ENCODE assay signal across 19 cellular contexts in the genomic region with DNA sequence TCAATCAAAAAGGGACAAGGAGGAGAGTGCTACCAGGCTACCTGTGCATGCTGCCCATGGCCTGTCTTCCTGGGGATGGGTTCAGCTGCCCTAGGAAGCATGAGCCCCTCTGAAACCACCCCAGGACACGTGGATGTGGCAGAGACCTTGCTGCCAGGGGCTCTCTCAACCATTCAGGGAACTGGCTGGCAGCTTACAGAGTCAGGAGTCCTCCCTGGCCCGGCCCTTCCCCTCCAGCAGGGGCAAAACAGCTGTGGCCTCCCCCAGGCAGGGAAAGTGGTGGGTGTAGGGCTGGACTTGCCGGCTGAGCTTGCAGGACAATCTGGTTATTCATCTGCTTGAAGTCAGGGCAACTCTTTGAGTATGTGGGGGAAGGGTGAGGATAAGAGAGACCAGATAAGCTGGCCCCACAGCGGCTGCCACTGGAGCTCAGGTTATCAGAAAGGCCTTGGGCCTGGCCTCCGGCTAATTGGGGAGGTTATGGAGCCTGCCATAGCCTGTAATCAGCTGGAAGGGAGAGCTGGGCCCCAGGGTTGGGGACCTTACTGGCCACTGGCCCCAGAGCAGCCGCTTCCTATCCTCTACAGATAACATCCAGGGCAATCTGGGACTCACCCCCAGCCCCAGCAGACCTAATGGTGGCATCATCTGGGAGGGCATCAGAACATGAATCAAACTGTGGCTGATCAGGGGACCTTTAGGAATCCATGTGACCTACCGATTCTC. TPM values are rescaled to one million over a fixed set of nuclear protein-coding genes. Genes with fewer than 3 reads are reported as not detected.
DNase-seq lines count a peak whose midpoint lies in the region; ATAC-seq and TF ChIP-seq lines count a peak whose summit lies in the region.
"Had no signal": no experiment of that assay in that cellular context is flagged by ENCODE, and none has a peak within 500 bp of the region (broad histone marks: within the 10 kb centered on the region; RNA-seq: fewer than 3 reads in every experiment).

No MANE protein-coding gene starts in this region.

- no peak overlapping the region for H3K4me3 Mint-ChIP-seq in natural killer cell treated with Interleukin-12 subunit alpha and Interleukin-12 subunit beta and Interleukin-15 and Interleukin-18, amount 100 ng/mL, for 72 hours
- H3K4me3 Mint-ChIP-seq in natural killer cell, result no peak overlapping the region
- no peak overlapping the region for H3K4me3 Mint-ChIP-seq in T-cell
- H3K4me3 Mint-ChIP-seq: activated naive CD8-positive, alpha-beta T cell treated with anti-CD3 and anti-CD28 coated beads for 36 hours; T-helper 1 cell treated with Interleukin-12 subunit alpha and Interleukin-12 subunit beta and Interleukin-4 antibody, amounts not matched to agents 30 μg/mL and 1 μg/mL, for 36 hours had no signal

- H3K4me3 ChIP-seq in lower lobe of right lung (no peak overlapping the region), gastroesophageal sphincter (no peak overlapping the region)
- H3K4me3 ChIP-seq: lung had no signal

- peaks cover 10 to 17% of the 10 kb centered on the region in 2 donors for H3K4me1 Mint-ChIP-seq in natural killer cell treated with Interleukin-12 subunit alpha and Interleukin-12 subunit beta and Interleukin-15 and Interleukin-18, amount 100 ng/mL, for 72 hours (ENCODE audit: low read depth in 2 of 2)
- H3K4me1 Mint-ChIP-seq in natural killer cell (peaks cover 5 to 11% of the 10 kb centered on the region in 2 donors), T-cell (peaks cover 19 to 22% (median 21%) of the 10 kb centered on the region in 3 donors)

- POLR2A ChIA-PET in T-cell (lab: Charles Lee), result no interaction called here

- TF ChIP-seq EP300 in gastroesophageal sphincter (IDR thresholded peaks at IDR 0.05), result no peak

- no peak for ATAC-seq in natural killer cell treated with Interleukin-12 subunit alpha and Interleukin-12 subunit beta and Interleukin-15 and Interleukin-18, amount 100 ng/mL, for 72 hours
- ATAC-seq in natural killer cell (no peak), lower lobe of right lung (no peak), HG02852 (IDR thresholded peaks at IDR 0.05; ENCODE audit: unreplicated experiment) (no peak), T-cell (replicated peaks in 1 of 4) (no peak), gastroesophageal sphincter (no peak)

- H3K27me3 ChIP-seq in lower lobe of right lung (ENCODE audit: low read depth) (peaks cover 37% of the 10 kb centered on the region), gastroesophageal sphincter (peaks cover 40% of the 10 kb centered on the region)

- no peak for TF ChIP-seq POLR2A in gastroesophageal sphincter (IDR thresholded peaks at IDR 0.05)

- no peak overlapping the region for H3K27ac Mint-ChIP-seq in natural killer cell treated with Interleukin-12 subunit alpha and Interleukin-12 subunit beta and Interleukin-15 and Interleukin-18, amount 100 ng/mL, for 72 hours
- no peak overlapping the region for H3K27ac Mint-ChIP-seq in natural killer cell
- H3K27ac Mint-ChIP-seq in T-cell, result no peak overlapping the region
- H3K27ac Mint-ChIP-seq: activated naive CD8-positive, alpha-beta T cell treated with anti-CD3 and anti-CD28 coated beads for 36 hours; T-helper 1 cell treated with Interleukin-12 subunit alpha and Interleukin-12 subunit beta and Interleukin-4 antibody, amounts not matched to agents 30 μg/mL and 1 μg/mL, for 36 hours had no signal

- H3K36me3 Mint-ChIP-seq in natural killer cell treated with Interleukin-12 subunit alpha and Interleukin-12 subunit beta and Interleukin-15 and Interleukin-18, amount 100 ng/mL, for 72 hours, result no peaks in the 10 kb centered on the region
- no peaks in the 10 kb centered on the region for H3K36me3 Mint-ChIP-seq in natural killer cell
- peaks cover 9% of the 10 kb centered on the region for H3K36me3 Mint-ChIP-seq in T-cell
- H3K36me3 Mint-ChIP-seq: activated naive CD8-positive, alpha-beta T cell treated with anti-CD3 and anti-CD28 coated beads for 36 hours had no signal

- H3K4me1 ChIP-seq in lower lobe of right lung (peaks cover 33% of the 10 kb centered on the region), gastroesophageal sphincter (peaks cover 0 to 62% (median 17%) of the 10 kb centered on the region in 3 donors)

- H3K9me3 Mint-ChIP-seq in natural killer cell treated with Interleukin-12 subunit alpha and Interleukin-12 subunit beta and Interleukin-15 and Interleukin-18, amount 100 ng/mL, for 72 hours, result no peaks in the 10 kb centered on the region
- H3K9me3 Mint-ChIP-seq in natural killer cell, result no peaks in the 10 kb centered on the region
- H3K9me3 Mint-ChIP-seq in T-cell, result no peaks in the 10 kb centered on the region
- H3K9me3 Mint-ChIP-seq: activated naive CD8-positive, alpha-beta T cell treated with anti-CD3 and anti-CD28 coated beads for 36 hours; T-helper 1 cell treated with Interleukin-12 subunit alpha and Interleukin-12 subunit beta and Interleukin-4 antibody, amounts not matched to agents 30 μg/mL and 1 μg/mL, for 36 hours had no signal

- no peak for TF ChIP-seq CTCF in natural killer cell (IDR thresholded peaks at IDR 0.05)
- no peak for TF ChIP-seq CTCF in lower lobe of right lung (IDR thresholded peaks at IDR 0.05)
- no peak for TF ChIP-seq CTCF in gastroesophageal sphincter (IDR thresholded peaks at IDR 0.05)

- intact Hi-C loops in natural killer cell (cut with micrococcal nuclease), result loop anchor here (5.0 kb wide), 1 partner anchor 672 kb away; no protein-coding TSS in a partner anchor
- intact Hi-C loops in lower lobe of right lung (cut with DNase I), result no loop called here

- CTCF ChIA-PET in T-cell (lab: Charles Lee), result no interaction called here

- 100% methylated on average over 2 of the region's 7 CpGs; no CpG with 5 or more reads in 1 of the 2 donors for WGBS in gastroesophageal sphincter (ENCODE audit: low coverage in 1 of 2), 2 donors

- no peaks in the 10 kb centered on the region for H3K9me3 ChIP-seq in lower lobe of right lung
- H3K9me3 ChIP-seq in gastroesophageal sphincter, result no peaks in the 10 kb centered on the region

- peak; percentile 20 for DNase-seq in natural killer cell treated with Interleukin-12 subunit alpha and Interleukin-12 subunit beta and Interleukin-15 and Interleukin-18, amount 100 ng/mL, for 72 hours (ENCODE audit: low spot score)
- DNase-seq in natural killer cell (no peak), amniotic epithelial cell (ENCODE audit: low read depth) (peak; percentile 88), lower lobe of right lung (peak; percentile 38), glomerular visceral epithelial cell (ENCODE audit: extremely low spot score) (no peak), T-cell (no peak)
- DNase-seq: activated naive CD8-positive, alpha-beta T cell treated with anti-CD3 and anti-CD28 coated beads for 36 hours; cortex of kidney; GDM1; NCI-H1092 treated with DMSO at 0.1 percent for 48 hours; NCI-H510A treated with DMSO at 0.1 percent for 48 hours had no signal

- H3K27ac ChIP-seq in lower lobe of right lung (peak overlapping the region; percentile 89), gastroesophageal sphincter (peak overlapping the region in 2 of 4 donors; percentile 92 to 93)

- peaks cover 14 to 21% of the 10 kb centered on the region in 2 donors for H3K27me3 Mint-ChIP-seq in natural killer cell treated with Interleukin-12 subunit alpha and Interleukin-12 subunit beta and Interleukin-15 and Interleukin-18, amount 100 ng/mL, for 72 hours
- H3K27me3 Mint-ChIP-seq in natural killer cell (ENCODE audit: low read depth in 2 of 2), result peaks cover 18 to 19% of the 10 kb centered on the region in 2 donors
- H3K27me3 Mint-ChIP-seq in T-cell, result peaks cover 17 to 37% of the 10 kb centered on the region in 2 donors

- H3K36me3 ChIP-seq in lower lobe of right lung, result no peaks in the 10 kb centered on the region
- H3K36me3 ChIP-seq in gastroesophageal sphincter, result peaks cover 0 to 9% of the 10 kb centered on the region in 2 donors

RNA-seq across cellular contexts. Expression of a gene that starts 5.6 kb away (rescaled TPM):
- under 1 TPM in 1 of 2 donors, not detected in 1; 0.08 TPM for total RNA-seq in natural killer cell treated with Interleukin-12 subunit alpha and Interleukin-12 subunit beta and Interleukin-15 and Interleukin-18, amount 100 ng/mL, for 72 hours
- total RNA-seq in natural killer cell, result under 1 TPM in 2 of 3 donors, not detected in 1; 0.09 to 0.23 TPM
- total RNA-seq in lower lobe of right lung, result 83.3 TPM
- total RNA-seq in T-cell, result under 1 TPM in 3 of 5 donors, not detected in 2; 0.26 to 0.82 (median 0.32) TPM
- total RNA-seq in gastroesophageal sphincter, result 10 to 100 TPM; 19.0 to 33.6 (median 22.8) TPM
- total RNA-seq: activated CD8-positive, alpha-beta memory T cell treated with anti-CD3 and anti-CD28 coated beads for 36 hours; activated naive CD8-positive, alpha-beta T cell treated with anti-CD3 and anti-CD28 coated beads for 36 hours; pulmonary artery endothelial cell had no signal

RNA-seq across cellular contexts. Expression of a gene that starts 58.2 kb away (rescaled TPM):
- not detected for total RNA-seq in natural killer cell treated with Interleukin-12 subunit alpha and Interleukin-12 subunit beta and Interleukin-15 and Interleukin-18, amount 100 ng/mL, for 72 hours
- total RNA-seq in natural killer cell (not detected), lower lobe of right lung (22.3 TPM), T-cell (not detected), gastroesophageal sphincter (under 1 TPM in 1 of 4 donors, not detected in 3; 0.27 TPM)
- total RNA-seq: activated CD8-positive, alpha-beta memory T cell treated with anti-CD3 and anti-CD28 coated beads for 36 hours; activated naive CD8-positive, alpha-beta T cell treated with anti-CD3 and anti-CD28 coated beads for 36 hours; HT-29; pulmonary artery endothelial cell; temporal lobe had no signal

Comparison
In these comparisons a context has a peak if more than half of its experiments do, and no peak if none do; other contexts are left out.
1. DNase-seq: peak in natural killer cell treated with Interleukin-12 subunit alpha and Interleukin-12 subunit beta and Interleukin-15 and Interleukin-18, amount 100 ng/mL, for 72 hours (single experiment), amniotic epithelial cell (single experiment) and lower lobe of right lung (single experiment); none in natural killer cell (single experiment), glomerular visceral epithelial cell (single experiment) and T-cell (0 of 34).
2. RNA of a gene that starts 5.6 kb away (total RNA-seq): 83.3 TPM in lower lobe of right lung (single experiment) and 19.0 to 33.6 TPM in gastroesophageal sphincter; 0.26 to 0.82 TPM in T-cell, 0.09 to 0.23 TPM in natural killer cell and 0.08 TPM in natural killer cell treated with Interleukin-12 subunit alpha and Interleukin-12 subunit beta and Interleukin-15 and Interleukin-18, amount 100 ng/mL, for 72 hours; every median in the first group is over 10 times any median in the second.
3. RNA of a gene that starts 58.2 kb away (total RNA-seq): 22.3 TPM in lower lobe of right lung (single experiment); not detected in T-cell, not detected in natural killer cell treated with Interleukin-12 subunit alpha and Interleukin-12 subunit beta and Interleukin-15 and Interleukin-18, amount 100 ng/mL, for 72 hours, not detected in natural killer cell and 0.27 TPM in gastroesophageal sphincter; every median in the first group is over 10 times any median in the second.